ENCODE assay signal across 1 cellular context in the genomic region with DNA sequence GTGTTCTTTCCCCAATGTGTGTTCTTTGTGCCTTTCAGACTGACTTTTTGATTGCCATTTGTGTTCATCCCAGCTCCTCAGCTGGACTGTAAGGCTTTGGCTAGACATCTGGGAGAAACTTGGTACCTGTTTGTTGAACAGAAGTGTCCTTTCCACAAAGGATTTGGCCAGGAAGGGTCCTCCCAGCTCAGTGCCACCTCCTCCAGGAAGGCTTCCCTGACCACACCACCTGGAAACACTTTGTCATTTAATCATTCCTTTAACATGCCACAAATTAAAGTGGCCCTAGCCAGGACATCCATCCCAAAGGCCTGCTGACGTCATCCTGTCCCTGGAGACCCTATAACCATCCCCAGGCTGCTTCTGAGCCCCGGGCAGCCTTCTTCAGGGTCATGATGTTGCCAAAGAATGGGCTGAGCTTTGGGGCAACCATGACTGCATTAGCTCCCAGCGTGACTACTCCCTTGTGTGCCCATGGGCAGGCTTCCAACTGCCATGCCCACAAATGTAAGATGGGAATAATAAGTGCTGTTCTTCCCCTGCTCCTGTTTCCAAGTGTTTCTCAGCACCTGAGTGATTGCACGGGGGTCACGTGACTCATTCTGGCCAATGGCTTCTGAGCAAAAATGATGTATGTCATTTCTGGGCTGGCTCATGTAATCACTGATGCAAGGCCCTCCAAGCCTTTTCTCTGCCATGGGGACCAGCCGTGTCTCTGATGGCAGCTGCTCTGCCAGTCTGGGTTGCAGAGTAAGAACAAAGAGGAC.
TF ChIP-seq lines count a peak whose summit lies in the region.

No MANE protein-coding gene starts in this region.

TF ChIP-seq in HepG2, 621 proteins besides CTCF, POLR2A, EP300 and RAD21 (continued from another document):
- no peak for TF ChIP-seq ZNF253 (CRISPR knock-in tag; IDR thresholded peaks at IDR 0.05; ENCODE audit: borderline replicate concordance)
- no peak for TF ChIP-seq ZFP37 (CRISPR knock-in tag; IDR thresholded peaks at IDR 0.05; ENCODE audit: borderline replicate concordance)
- TF ChIP-seq ZNF792 (CRISPR knock-in tag; IDR thresholded peaks at IDR 0.05): no peak
- no peak for TF ChIP-seq ZNF674 (CRISPR knock-in tag; IDR thresholded peaks at IDR 0.05; ENCODE audit: low read depth)
- TF ChIP-seq ZNF354B (CRISPR knock-in tag; IDR thresholded peaks at IDR 0.05): no peak
- no peak for TF ChIP-seq EED (CRISPR knock-in tag; IDR thresholded peaks at IDR 0.05)
- peak; percentile 71; the same call in 1 of the 2 replicates for TF ChIP-seq RAD51 (IDR thresholded peaks at IDR 0.05; ENCODE audit: borderline replicate concordance)
- no peak for TF ChIP-seq ZMAT3 (CRISPR knock-in tag; conservative IDR thresholded peaks at IDR 0.05)
- TF ChIP-seq ATF7 (IDR thresholded peaks at IDR 0.05): peak; percentile 75
- TF ChIP-seq ATF7 (CRISPR knock-in tag; IDR thresholded peaks at IDR 0.05): no peak
- TF ChIP-seq, protein P1, sequence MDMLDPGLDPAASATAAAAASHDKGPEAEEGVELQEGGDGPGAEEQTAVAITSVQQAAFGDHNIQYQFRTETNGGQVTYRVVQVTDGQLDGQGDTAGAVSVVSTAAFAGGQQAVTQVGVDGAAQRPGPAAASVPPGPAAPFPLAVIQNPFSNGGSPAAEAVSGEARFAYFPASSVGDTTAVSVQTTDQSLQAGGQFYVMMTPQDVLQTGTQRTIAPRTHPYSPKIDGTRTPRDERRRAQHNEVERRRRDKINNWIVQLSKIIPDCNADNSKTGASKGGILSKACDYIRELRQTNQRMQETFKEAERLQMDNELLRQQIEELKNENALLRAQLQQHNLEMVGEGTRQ (IDR thresholded peaks at IDR 0.05; ENCODE audit: low read depth, low read length): peak; percentile 50; the same call in 1 of the 2 replicates
- TF ChIP-seq, protein P1 (CRISPR knock-in tag; IDR thresholded peaks at IDR 0.05; ENCODE audit: borderline replicate concordance): no peak
- no peak for TF ChIP-seq ETV6 (CRISPR knock-in tag; conservative IDR thresholded peaks at IDR 0.05)
- TF ChIP-seq CREB1 (IDR thresholded peaks at IDR 0.05): peak; percentile 89
- TF ChIP-seq CREB1 (CRISPR knock-in tag; IDR thresholded peaks at IDR 0.05): no peak
